1 cellular context compared by ENCODE assay signal in the genomic region with DNA sequence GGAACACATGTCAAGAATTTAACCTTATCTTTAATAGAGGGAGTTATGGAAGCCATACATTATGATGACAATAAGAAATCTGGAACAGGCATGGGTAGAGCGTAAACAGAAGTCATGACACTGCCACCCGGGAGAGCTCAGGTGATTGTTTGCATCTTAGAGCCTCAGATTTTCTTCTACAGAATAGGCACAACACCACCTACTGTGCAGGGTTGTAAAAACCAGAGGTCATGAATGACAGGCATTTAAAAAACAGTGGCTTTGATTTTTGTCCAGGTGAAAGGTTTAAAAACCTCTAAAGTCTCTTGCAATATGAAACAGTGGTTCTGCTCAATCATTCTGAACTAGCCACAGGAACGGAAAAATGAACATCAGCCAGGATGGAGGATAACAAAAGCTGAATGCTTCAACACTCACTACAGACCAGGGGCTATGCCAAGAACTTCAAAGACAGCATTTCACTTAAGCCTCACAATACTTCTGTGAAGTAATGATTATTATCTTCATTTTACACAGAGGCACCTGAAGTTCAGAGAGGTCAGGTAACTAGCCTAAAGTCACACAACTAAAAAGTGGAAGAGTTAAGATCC.
TF ChIP-seq lines count a peak whose summit lies in the region.

No MANE protein-coding gene starts in this region.

TF ChIP-seq in WTC11, 78 proteins besides CTCF, POLR2A, EP300 and RAD21 (continued from another document):
- TF ChIP-seq, protein P1, sequence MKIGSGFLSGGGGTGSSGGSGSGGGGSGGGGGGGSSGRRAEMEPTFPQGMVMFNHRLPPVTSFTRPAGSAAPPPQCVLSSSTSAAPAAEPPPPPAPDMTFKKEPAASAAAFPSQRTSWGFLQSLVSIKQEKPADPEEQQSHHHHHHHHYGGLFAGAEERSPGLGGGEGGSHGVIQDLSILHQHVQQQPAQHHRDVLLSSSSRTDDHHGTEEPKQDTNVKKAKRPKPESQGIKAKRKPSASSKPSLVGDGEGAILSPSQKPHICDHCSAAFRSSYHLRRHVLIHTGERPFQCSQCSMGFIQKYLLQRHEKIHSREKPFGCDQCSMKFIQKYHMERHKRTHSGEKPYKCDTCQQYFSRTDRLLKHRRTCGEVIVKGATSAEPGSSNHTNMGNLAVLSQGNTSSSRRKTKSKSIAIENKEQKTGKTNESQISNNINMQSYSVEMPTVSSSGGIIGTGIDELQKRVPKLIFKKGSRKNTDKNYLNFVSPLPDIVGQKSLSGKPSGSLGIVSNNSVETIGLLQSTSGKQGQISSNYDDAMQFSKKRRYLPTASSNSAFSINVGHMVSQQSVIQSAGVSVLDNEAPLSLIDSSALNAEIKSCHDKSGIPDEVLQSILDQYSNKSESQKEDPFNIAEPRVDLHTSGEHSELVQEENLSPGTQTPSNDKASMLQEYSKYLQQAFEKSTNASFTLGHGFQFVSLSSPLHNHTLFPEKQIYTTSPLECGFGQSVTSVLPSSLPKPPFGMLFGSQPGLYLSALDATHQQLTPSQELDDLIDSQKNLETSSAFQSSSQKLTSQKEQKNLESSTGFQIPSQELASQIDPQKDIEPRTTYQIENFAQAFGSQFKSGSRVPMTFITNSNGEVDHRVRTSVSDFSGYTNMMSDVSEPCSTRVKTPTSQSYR (CRISPR knock-in tag; IDR thresholded peaks at IDR 0.05): no peak
- no peak for TF ChIP-seq ZNF232 (CRISPR knock-in tag; IDR thresholded peaks at IDR 0.05)
- TF ChIP-seq ETV6 (CRISPR knock-in tag; IDR thresholded peaks at IDR 0.05): no peak
- no peak for TF ChIP-seq ZNF317 (CRISPR knock-in tag; IDR thresholded peaks at IDR 0.05; ENCODE audit: borderline replicate concordance, low read depth)
